30 cellular contexts compared by ENCODE assay signal in the genomic region with DNA sequence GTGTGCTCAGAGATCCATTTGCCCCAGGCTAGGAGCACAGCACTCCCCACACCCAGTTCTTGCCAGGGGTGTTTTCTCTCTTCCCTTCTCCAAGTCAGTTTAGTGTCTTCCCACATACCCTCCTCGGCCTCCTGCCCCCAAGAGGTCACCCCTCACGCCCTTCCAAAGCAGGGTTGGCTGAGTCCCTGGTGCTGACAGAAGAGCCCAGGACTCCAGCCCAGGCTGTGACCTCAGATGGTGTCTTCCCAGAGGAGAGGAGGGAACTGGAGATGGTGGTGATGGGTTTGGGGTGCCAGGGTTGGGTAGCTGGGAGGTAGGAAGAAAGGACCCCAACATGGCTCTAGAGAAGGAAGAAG. TPM values are rescaled to one million over a fixed set of nuclear protein-coding genes. Genes with fewer than 3 reads are reported as not detected.
DNase-seq lines count a peak whose midpoint lies in the region; ATAC-seq and TF ChIP-seq lines count a peak whose summit lies in the region.
"Had no signal": no experiment of that assay in that cellular context is flagged by ENCODE, and none has a peak within 500 bp of the region (broad histone marks: within the 10 kb centered on the region; RNA-seq: fewer than 3 reads in every experiment).

No MANE protein-coding gene starts in this region.

- H3K9ac ChIP-seq in NT2/D1 (ENCODE audit: insufficient read length, low read depth) (peak overlapping the region; percentile 77), endodermal cell (ENCODE audit: extremely low read depth, low read length, poor library complexity, severe bottlenecking) (no peak overlapping the region)
- H3K9ac ChIP-seq: BLaER1 had no signal

- H2AFZ ChIP-seq in GM23338: no peak overlapping the region
- H2AFZ ChIP-seq in osteoblast (ENCODE audit: low read length): no peak overlapping the region

- H3K9me3 ChIP-seq in NT2/D1 (ENCODE audit: insufficient read depth, low read length) (no peaks in the 10 kb centered on the region), endodermal cell (ENCODE audit: control insufficient read depth, low read length) (no peaks in the 10 kb centered on the region), osteoblast (ENCODE audit: low read depth, low read length) (no peaks in the 10 kb centered on the region)
- H3K9me3 ChIP-seq: BLaER1, gastroesophageal sphincter, MG63, SJCRH30, transverse colon had no signal

- peak overlapping the region; percentile 99 for H3K27ac ChIP-seq in GM23338 (ENCODE audit: low read depth)
- H3K27ac ChIP-seq in endodermal cell (ENCODE audit: low read depth, low read length): no peak overlapping the region
- no peak overlapping the region for H3K27ac ChIP-seq in osteoblast (ENCODE audit: low read depth, low read length)
- H3K27ac ChIP-seq: BLaER1, gastroesophageal sphincter, SJCRH30, transverse colon had no signal

- H3K4me3 ChIP-seq in GM23338 (no peak overlapping the region), NT2/D1 (ENCODE audit: insufficient read length, low read depth) (no peak overlapping the region), endodermal cell (ENCODE audit: low read length) (no peak overlapping the region), osteoblast (ENCODE audit: insufficient read depth, low read length) (no peak overlapping the region)
- H3K4me3 ChIP-seq: BLaER1, gastroesophageal sphincter, lung, MG63, SJCRH30, transverse colon had no signal

- H3K9me3 Mint-ChIP-seq in GM23338: no peaks in the 10 kb centered on the region; the same call in 2 of the 3 replicates
- no peaks in the 10 kb centered on the region for H3K9me3 Mint-ChIP-seq in endodermal cell
- H3K9me3 Mint-ChIP-seq: activated T-helper 17 cell treated with anti-CD3 and anti-CD28 coated beads, Interleukin-2, amount 50 U/mL, for 72 hours had no signal

- TF ChIP-seq CTCF in GM23338 (conservative IDR thresholded peaks at IDR 0.05; ENCODE audit: low read depth in 2 of 2) (no peak), endodermal cell (conservative IDR thresholded peaks at IDR 0.05) (no peak), osteoblast (IDR thresholded peaks at IDR 0.05; ENCODE audit: extremely low read depth, low read depth, low read length) (no peak)

- H3K27me3 Mint-ChIP-seq in GM23338 (ENCODE audit: insufficient read depth, low read depth, poor library complexity) (peaks cover 19% of the 10 kb centered on the region), endodermal cell (ENCODE audit: insufficient read depth) (no peaks in the 10 kb centered on the region)
- H3K27me3 Mint-ChIP-seq: activated naive CD8-positive, alpha-beta T cell; activated T-helper 17 cell treated with anti-CD3 and anti-CD28 coated beads, Interleukin-2, amount 50 U/mL, for 72 hours had no signal

- H4K20me1 ChIP-seq in GM23338 (replicated peaks; ENCODE audit: insufficient read depth) (no peaks in the 10 kb centered on the region), osteoblast (ENCODE audit: insufficient read depth, low read length) (no peaks in the 10 kb centered on the region)
- H4K20me1 ChIP-seq: BLaER1 had no signal

- H3K4me1 Mint-ChIP-seq in GM23338: peaks cover 77% of the 10 kb centered on the region
- H3K4me1 Mint-ChIP-seq in endodermal cell: peaks cover 37% of the 10 kb centered on the region
- H3K4me1 Mint-ChIP-seq: activated T-helper 17 cell treated with anti-CD3 and anti-CD28 coated beads, Interleukin-2, amount 50 U/mL, for 72 hours had no signal

- H3K4me1 ChIP-seq in GM23338 (ENCODE audit: insufficient read depth) (peaks cover 65% of the 10 kb centered on the region), NT2/D1 (ENCODE audit: insufficient read depth, insufficient read length) (peaks cover 27% of the 10 kb centered on the region), endodermal cell (ENCODE audit: control insufficient read depth, insufficient read depth, low read length) (peaks cover 20% of the 10 kb centered on the region), osteoblast (ENCODE audit: insufficient read depth, low read length) (peaks cover 13% of the 10 kb centered on the region)

- H3K79me2 ChIP-seq in GM23338 (replicated peaks; ENCODE audit: insufficient read depth): peaks cover 18% of the 10 kb centered on the region
- no peaks in the 10 kb centered on the region for H3K79me2 ChIP-seq in osteoblast (ENCODE audit: insufficient read depth, low read length)

- H3K36me3 Mint-ChIP-seq in GM23338 (ENCODE audit: low read depth) (peaks cover 40% of the 10 kb centered on the region), endodermal cell (ENCODE audit: low read depth) (peaks cover 12% of the 10 kb centered on the region)
- H3K36me3 Mint-ChIP-seq: activated naive CD8-positive, alpha-beta T cell had no signal

- 67 to 86% methylated on average over 1 to 2 of the region's 2 CpGs for WGBS in endodermal cell (ENCODE audit: insufficient coverage in 1 of 2, insufficient read length in 1 of 2), 2 experiments

- H3F3A ChIP-seq in GM23338 (replicated peaks; ENCODE audit: low read depth): peaks cover 47% of the 10 kb centered on the region

- no peak for DNase-seq in GM23338 (ENCODE audit: low spot score)
- DNase-seq in NT2/D1 (ENCODE audit: low read depth, low spot score): no peak
- peak; percentile 33 for DNase-seq in endodermal cell
- peak; percentile 71 for DNase-seq in osteoblast (ENCODE audit: insufficient read length, low spot score, missing footprints)
- DNase-seq in midbrain (lab: John Stamatoyannopoulos, UW): no peak
- no peak for DNase-seq in germinal center (ENCODE audit: low spot score)
- DNase-seq in anterior cingulate cortex (lab: John Stamatoyannopoulos, UW): no peak
- DNase-seq in GOT3 (lab: John Stamatoyannopoulos, UW): no peak
- DNase-seq: ACHN; activated CD4-positive, alpha-beta T cell treated with anti-CD3 and anti-CD28 coated beads, Interleukin-2, amount 50 U/mL, for 48 hours; activated CD8-positive, alpha-beta memory T cell treated with anti-CD3 and anti-CD28 coated beads, Interleukin-2, amount 50 U/mL, for 48 hours; aorta; KG1; MG63; NCI-H1105 treated with DMSO at 0.1 percent for 48 hours; NCI-H1930; NCI-H524 treated with DMSO at 0.1 percent for 48 hours; NK-92 treated with Interleukin-12 subunit alpha and Interleukin-12 subunit beta, amount 100 ng/mL, for 24 hours; SJCRH30; stimulated activated CD4-positive, alpha-beta T cell treated with anti-CD3 and anti-CD28 coated beads, Interleukin-2, amount 100 ng/mL, for 24 hours; transverse colon had no signal

- ATAC-seq in GM23338: no peak
- ATAC-seq: activated T-helper 17 cell treated with anti-CD3 and anti-CD28 coated beads, Interleukin-2, amount 50 U/mL, for 72 hours; gastroesophageal sphincter had no signal

- no peaks in the 10 kb centered on the region for H3K9me2 ChIP-seq in GM23338 (ENCODE audit: insufficient read depth)

- H3K4me3 Mint-ChIP-seq in GM23338 (no peak overlapping the region), endodermal cell (no peak overlapping the region)
- H3K4me3 Mint-ChIP-seq: activated naive CD8-positive, alpha-beta T cell; activated T-helper 17 cell treated with anti-CD3 and anti-CD28 coated beads, Interleukin-2, amount 50 U/mL, for 72 hours had no signal

- H3K4me2 ChIP-seq in GM23338: 0 out of 2 replicates have a peak overlapping the region, but pooled peaks have one; percentile 33
- no peak overlapping the region for H3K4me2 ChIP-seq in osteoblast (ENCODE audit: insufficient read depth, low read length)
- H3K4me2 ChIP-seq: BLaER1 had no signal

- H3K36me3 ChIP-seq in GM23338 (ENCODE audit: insufficient read depth) (peaks cover 4% of the 10 kb centered on the region; the same call in 1 of the 2 replicates), NT2/D1 (ENCODE audit: insufficient read depth, insufficient read length, low read length) (peaks cover 18% of the 10 kb centered on the region), endodermal cell (ENCODE audit: control insufficient read depth, insufficient read depth, low read length) (peaks cover 4% of the 10 kb centered on the region), osteoblast (ENCODE audit: insufficient read depth, low read length) (no peaks in the 10 kb centered on the region)
- H3K36me3 ChIP-seq: MG63, transverse colon had no signal

- no peaks in the 10 kb centered on the region for H3K27me3 ChIP-seq in GM23338 (ENCODE audit: insufficient read depth)
- no peaks in the 10 kb centered on the region for H3K27me3 ChIP-seq in NT2/D1 (ENCODE audit: insufficient read depth, insufficient read length)
- H3K27me3 ChIP-seq in endodermal cell (ENCODE audit: control insufficient read depth, insufficient read depth, low read length, poor library complexity, severe bottlenecking): no peaks in the 10 kb centered on the region
- H3K27me3 ChIP-seq in osteoblast (ENCODE audit: insufficient read depth, low read length): no peaks in the 10 kb centered on the region
- H3K27me3 ChIP-seq: BLaER1, gastroesophageal sphincter, MG63, SJCRH30, transverse colon had no signal

- H3K27ac Mint-ChIP-seq in GM23338 (peak overlapping the region; percentile 99), endodermal cell (no peak overlapping the region)
- H3K27ac Mint-ChIP-seq: activated naive CD8-positive, alpha-beta T cell; activated T-helper 17 cell treated with anti-CD3 and anti-CD28 coated beads, Interleukin-2, amount 50 U/mL, for 72 hours had no signal

TF ChIP-seq in GM23338, 12 proteins besides CTCF, POLR2A, EP300 and RAD21:
- no peak for TF ChIP-seq EZH2phosphoT487 (IDR thresholded peaks at IDR 0.05; ENCODE audit: unreplicated experiment)
- no peak for TF ChIP-seq EZH2 (IDR thresholded peaks at IDR 0.05; ENCODE audit: low read depth, unreplicated experiment)

RNA-seq across cellular contexts. Expression of a gene that starts 19.8 kb away (rescaled TPM):
- 35.2 and 38.2 TPM in 2 replicates for total RNA-seq in GM23338 (2014; rRNA removed; shearing (Covaris generic))
- polyA plus RNA-seq in GM23338 (2016; fragmentation: Nextera tagmentation; extraction: Ambion mirVana): 4.5 and 6.7 TPM in 2 replicates
- total RNA-seq in endodermal cell: 10 to 100 TPM in 1 of 2 donors, 1 to 10 TPM in 1; 10.0 to 11.3 TPM
- polyA plus RNA-seq in endodermal cell (2013, experiment 1 of 2): 18.8 TPM
- polyA plus RNA-seq in endodermal cell (2013, experiment 2 of 2): 17.2 TPM
- total RNA-seq in osteoblast: 5.0 and 6.2 TPM in 2 replicates

RNA-seq across cellular contexts. Expression of a gene that starts 30.3 kb away (rescaled TPM):
- 143 and 156 TPM in 2 replicates for total RNA-seq in GM23338 (2014; rRNA removed; shearing (Covaris generic))
- 29.2 and 29.8 TPM in 2 replicates for polyA plus RNA-seq in GM23338 (2016; fragmentation: Nextera tagmentation; extraction: Ambion mirVana)
- 10 to 100 TPM; 85.4 to 94.4 TPM for total RNA-seq in endodermal cell
- 136 TPM for polyA plus RNA-seq in endodermal cell (2013, experiment 1 of 2)
- 119 TPM for polyA plus RNA-seq in endodermal cell (2013, experiment 2 of 2)
- 53.6 and 57.5 TPM in 2 replicates for total RNA-seq in osteoblast

RNA-seq across cellular contexts. Expression of a gene that starts 51.5 kb away (rescaled TPM):
- not detected in 2 replicates for total RNA-seq in GM23338 (2014; rRNA removed; shearing (Covaris generic))
- polyA plus RNA-seq in GM23338 (2016; fragmentation: Nextera tagmentation; extraction: Ambion mirVana): 0.06 TPM in 1 of 2 replicates, not detected in the other
- not detected for total RNA-seq in endodermal cell
- not detected for polyA plus RNA-seq in endodermal cell (2013, experiment 1 of 2)
- polyA plus RNA-seq in endodermal cell (2013, experiment 2 of 2): not detected
- not detected in 2 replicates for total RNA-seq in osteoblast
- total RNA-seq: HT1080, SJCRH30 had no signal
- polyA plus RNA-seq: fibroblast of lung had no signal

RNA-seq across cellular contexts. Expression of a gene that starts 57.5 kb away (rescaled TPM):
- 164 and 169 TPM in 2 replicates for total RNA-seq in GM23338 (2014; rRNA removed; shearing (Covaris generic))
- polyA plus RNA-seq in GM23338 (2016; fragmentation: Nextera tagmentation; extraction: Ambion mirVana): 314 and 317 TPM in 2 replicates
- total RNA-seq in endodermal cell (10 to 100 TPM; 32.2 to 48.2 TPM), osteoblast (18.3 and 26.1 TPM in 2 replicates)
- polyA plus RNA-seq in endodermal cell (2013, experiment 1 of 2): 31.3 TPM
- 24.1 TPM for polyA plus RNA-seq in endodermal cell (2013, experiment 2 of 2)
- total RNA-seq: activated T-helper 17 cell treated with anti-CD3 and anti-CD28 coated beads, Interleukin-2, amount 50 U/mL, for 72 hours; endothelial cell of umbilical vein; HT1080 had no signal
- polyA plus RNA-seq: endothelial cell of umbilical vein, keratinocyte had no signal

Comparison
In these comparisons a context has a peak if more than half of its experiments do, and no peak if none do; other contexts are left out.
1. DNase-seq: peak in endodermal cell (single experiment) and osteoblast (single experiment); none in GM23338 (single experiment), NT2/D1 (single experiment), midbrain (single experiment), germinal center (single experiment), anterior cingulate cortex (0 of 58) and GOT3 (single experiment).